In genomic region chr12:109820921-109821381, GRCh38 we compare ENCODE assay signal across 1 cellular context.
TF ChIP-seq lines count a peak whose summit lies in the region.

No MANE protein-coding gene starts in this region.

TF ChIP-seq in HCT116, 20 proteins besides CTCF, POLR2A, EP300 and RAD21 (continued from another document):
- TF ChIP-seq, protein P1, sequence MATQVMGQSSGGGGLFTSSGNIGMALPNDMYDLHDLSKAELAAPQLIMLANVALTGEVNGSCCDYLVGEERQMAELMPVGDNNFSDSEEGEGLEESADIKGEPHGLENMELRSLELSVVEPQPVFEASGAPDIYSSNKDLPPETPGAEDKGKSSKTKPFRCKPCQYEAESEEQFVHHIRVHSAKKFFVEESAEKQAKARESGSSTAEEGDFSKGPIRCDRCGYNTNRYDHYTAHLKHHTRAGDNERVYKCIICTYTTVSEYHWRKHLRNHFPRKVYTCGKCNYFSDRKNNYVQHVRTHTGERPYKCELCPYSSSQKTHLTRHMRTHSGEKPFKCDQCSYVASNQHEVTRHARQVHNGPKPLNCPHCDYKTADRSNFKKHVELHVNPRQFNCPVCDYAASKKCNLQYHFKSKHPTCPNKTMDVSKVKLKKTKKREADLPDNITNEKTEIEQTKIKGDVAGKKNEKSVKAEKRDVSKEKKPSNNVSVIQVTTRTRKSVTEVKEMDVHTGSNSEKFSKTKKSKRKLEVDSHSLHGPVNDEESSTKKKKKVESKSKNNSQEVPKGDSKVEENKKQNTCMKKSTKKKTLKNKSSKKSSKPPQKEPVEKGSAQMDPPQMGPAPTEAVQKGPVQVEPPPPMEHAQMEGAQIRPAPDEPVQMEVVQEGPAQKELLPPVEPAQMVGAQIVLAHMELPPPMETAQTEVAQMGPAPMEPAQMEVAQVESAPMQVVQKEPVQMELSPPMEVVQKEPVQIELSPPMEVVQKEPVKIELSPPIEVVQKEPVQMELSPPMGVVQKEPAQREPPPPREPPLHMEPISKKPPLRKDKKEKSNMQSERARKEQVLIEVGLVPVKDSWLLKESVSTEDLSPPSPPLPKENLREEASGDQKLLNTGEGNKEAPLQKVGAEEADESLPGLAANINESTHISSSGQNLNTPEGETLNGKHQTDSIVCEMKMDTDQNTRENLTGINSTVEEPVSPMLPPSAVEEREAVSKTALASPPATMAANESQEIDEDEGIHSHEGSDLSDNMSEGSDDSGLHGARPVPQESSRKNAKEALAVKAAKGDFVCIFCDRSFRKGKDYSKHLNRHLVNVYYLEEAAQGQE (IDR thresholded peaks at IDR 0.05; ENCODE audit: low read depth), result no peak
- TF ChIP-seq CBX3 (IDR thresholded peaks at IDR 0.05; ENCODE audit: low read depth) (no peak), YY1 (IDR thresholded peaks at IDR 0.05; ENCODE audit: extremely low read depth, insufficient replicate concordance, low read depth, low read length) (no peak), EGR1 (IDR thresholded peaks at IDR 0.05; ENCODE audit: low read depth) (no peak), CEBPB (IDR thresholded peaks at IDR 0.05; ENCODE audit: low read depth) (no peak), ELF1 (IDR thresholded peaks at IDR 0.05; ENCODE audit: borderline replicate concordance, low read depth) (no peak), EZH2 (IDR thresholded peaks at IDR 0.05) (no peak), SRF (IDR thresholded peaks at IDR 0.05; ENCODE audit: low read depth) (no peak), JUND (IDR thresholded peaks at IDR 0.05) (no peak), FOSL1 (IDR thresholded peaks at IDR 0.05; ENCODE audit: low read depth) (no peak), ZFX (IDR thresholded peaks at IDR 0.05) (no peak), ATF3 (IDR thresholded peaks at IDR 0.05) (no peak), TCF7L2 (IDR thresholded peaks at IDR 0.05; ENCODE audit: borderline replicate concordance, extremely low read depth, insufficient read depth, insufficient read length) (no peak), POLR2AphosphoS5 (IDR thresholded peaks at IDR 0.05; ENCODE audit: low read depth, low read length) (no peak), SIN3A (IDR thresholded peaks at IDR 0.05; ENCODE audit: low read depth) (no peak)
- TF ChIP-seq, protein P2, sequence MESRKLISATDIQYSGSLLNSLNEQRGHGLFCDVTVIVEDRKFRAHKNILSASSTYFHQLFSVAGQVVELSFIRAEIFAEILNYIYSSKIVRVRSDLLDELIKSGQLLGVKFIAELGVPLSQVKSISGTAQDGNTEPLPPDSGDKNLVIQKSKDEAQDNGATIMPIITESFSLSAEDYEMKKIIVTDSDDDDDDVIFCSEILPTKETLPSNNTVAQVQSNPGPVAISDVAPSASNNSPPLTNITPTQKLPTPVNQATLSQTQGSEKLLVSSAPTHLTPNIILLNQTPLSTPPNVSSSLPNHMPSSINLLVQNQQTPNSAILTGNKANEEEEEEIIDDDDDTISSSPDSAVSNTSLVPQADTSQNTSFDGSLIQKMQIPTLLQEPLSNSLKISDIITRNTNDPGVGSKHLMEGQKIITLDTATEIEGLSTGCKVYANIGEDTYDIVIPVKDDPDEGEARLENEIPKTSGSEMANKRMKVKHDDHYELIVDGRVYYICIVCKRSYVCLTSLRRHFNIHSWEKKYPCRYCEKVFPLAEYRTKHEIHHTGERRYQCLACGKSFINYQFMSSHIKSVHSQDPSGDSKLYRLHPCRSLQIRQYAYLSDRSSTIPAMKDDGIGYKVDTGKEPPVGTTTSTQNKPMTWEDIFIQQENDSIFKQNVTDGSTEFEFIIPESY (IDR thresholded peaks at IDR 0.05; ENCODE audit: extremely low read depth, insufficient replicate concordance, low read length), result no peak
